In the genomic region with DNA sequence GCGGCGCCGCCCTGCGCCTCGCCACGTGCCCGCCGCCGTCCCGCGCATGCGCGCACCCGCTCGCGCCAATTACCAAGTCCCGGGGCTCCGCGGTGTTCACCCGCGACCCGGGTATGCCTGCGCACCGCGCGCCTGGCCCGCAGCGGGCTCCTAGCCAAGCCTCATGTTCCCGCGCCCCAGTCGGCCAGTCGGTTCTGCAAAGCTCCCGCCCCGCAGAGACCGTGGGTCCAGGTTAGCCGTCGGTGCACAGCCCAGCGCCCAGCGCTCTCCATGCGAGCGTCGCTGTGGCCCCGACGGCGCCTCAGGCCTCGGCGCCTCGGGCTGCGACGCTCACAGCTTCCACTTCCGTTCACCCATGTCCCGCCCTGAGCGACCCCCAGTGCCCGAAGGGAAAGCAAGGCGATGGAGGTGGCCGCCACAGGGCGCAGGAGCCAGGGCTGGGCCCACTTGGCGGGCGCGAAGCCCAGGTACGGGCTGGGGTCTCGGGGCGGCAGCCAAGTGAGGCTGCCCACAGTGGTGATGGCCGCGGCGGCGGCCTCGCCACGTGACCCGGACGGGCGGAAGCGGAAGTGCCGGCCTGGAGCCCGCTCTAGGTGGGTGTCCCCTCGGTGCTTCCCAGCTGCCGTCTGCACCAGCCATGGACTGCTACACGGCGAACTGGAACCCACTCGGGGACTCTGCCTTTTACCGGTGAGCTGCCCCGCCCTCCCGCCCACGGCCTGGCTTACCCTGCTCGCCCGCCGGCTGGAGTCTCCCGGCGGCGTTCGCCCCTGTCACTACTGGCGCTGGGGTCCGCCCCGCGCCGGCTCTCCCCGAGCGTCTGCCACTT, we compare ENCODE assay signal across 1 cellular context.
TF ChIP-seq lines count a peak whose summit lies in the region.

A gene with protein sequence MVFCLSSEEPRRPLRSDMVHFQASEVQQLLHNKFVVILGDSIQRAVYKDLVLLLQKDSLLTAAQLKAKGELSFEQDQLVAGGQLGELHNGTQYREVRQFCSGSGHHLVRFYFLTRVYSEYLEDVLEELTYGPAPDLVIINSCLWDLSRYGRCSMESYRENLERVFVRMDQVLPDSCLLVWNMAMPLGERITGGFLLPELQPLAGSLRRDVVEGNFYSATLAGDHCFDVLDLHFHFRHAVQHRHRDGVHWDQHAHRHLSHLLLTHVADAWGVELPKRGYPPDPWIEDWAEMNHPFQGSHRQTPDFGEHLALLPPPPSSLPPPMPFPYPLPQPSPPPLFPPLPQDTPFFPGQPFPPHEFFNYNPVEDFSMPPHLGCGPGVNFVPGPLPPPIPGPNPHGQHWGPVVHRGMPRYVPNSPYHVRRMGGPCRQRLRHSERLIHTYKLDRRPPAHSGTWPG (minus strand): TSS at position 518 of the 829 bp plus-strand sequence. CDS start 743 bp downstream, outside the sequence.
A gene (plus strand): TSS at position 608 of the 829 bp plus-strand sequence. CDS start 30 bp downstream, at position 638.

TF ChIP-seq in K562, 482 proteins besides CTCF, POLR2A, EP300 and RAD21 (continued from another document and continues in another):
- TF ChIP-seq, protein P1, sequence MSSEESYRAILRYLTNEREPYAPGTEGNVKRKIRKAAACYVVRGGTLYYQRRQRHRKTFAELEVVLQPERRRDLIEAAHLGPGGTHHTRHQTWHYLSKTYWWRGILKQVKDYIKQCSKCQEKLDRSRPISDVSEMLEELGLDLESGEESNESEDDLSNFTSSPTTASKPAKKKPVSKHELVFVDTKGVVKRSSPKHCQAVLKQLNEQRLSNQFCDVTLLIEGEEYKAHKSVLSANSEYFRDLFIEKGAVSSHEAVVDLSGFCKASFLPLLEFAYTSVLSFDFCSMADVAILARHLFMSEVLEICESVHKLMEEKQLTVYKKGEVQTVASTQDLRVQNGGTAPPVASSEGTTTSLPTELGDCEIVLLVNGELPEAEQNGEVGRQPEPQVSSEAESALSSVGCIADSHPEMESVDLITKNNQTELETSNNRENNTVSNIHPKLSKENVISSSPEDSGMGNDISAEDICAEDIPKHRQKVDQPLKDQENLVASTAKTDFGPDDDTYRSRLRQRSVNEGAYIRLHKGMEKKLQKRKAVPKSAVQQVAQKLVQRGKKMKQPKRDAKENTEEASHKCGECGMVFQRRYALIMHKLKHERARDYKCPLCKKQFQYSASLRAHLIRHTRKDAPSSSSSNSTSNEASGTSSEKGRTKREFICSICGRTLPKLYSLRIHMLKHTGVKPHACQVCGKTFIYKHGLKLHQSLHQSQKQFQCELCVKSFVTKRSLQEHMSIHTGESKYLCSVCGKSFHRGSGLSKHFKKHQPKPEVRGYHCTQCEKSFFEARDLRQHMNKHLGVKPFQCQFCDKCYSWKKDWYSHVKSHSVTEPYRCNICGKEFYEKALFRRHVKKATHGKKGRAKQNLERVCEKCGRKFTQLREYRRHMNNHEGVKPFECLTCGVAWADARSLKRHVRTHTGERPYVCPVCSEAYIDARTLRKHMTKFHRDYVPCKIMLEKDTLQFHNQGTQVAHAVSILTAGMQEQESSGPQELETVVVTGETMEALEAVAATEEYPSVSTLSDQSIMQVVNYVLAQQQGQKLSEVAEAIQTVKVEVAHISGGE (CRISPR knock-in tag; IDR thresholded peaks at IDR 0.05) = peak; percentile 66 to 97 (median 84); a peak in 5 of 6 replicates
- TF ChIP-seq ZNF785 (CRISPR knock-in tag; IDR thresholded peaks at IDR 0.05) (no peak), SIRT6 (IDR thresholded peaks at IDR 0.05; ENCODE audit: low read depth, low read length) (no peak), ERF (CRISPR knock-in tag; IDR thresholded peaks at IDR 0.05) (0 out of 2 replicates have a peak, but pooled peaks have one; percentile 73), HNRNPLL (IDR thresholded peaks at IDR 0.05; ENCODE audit: low read depth, low read length, poor library complexity, severe bottlenecking) (no peak), NRF1 (conservative IDR thresholded peaks at IDR 0.05 in 1 of 2, IDR thresholded peaks at IDR 0.05 in 1 of 2) (no peak), CHD2 (IDR thresholded peaks at IDR 0.05; ENCODE audit: low read depth, low read length) (no peak), MAZ (CRISPR knock-in tag; conservative IDR thresholded peaks at IDR 0.05 in 1 of 2, IDR thresholded peaks at IDR 0.05 in 1 of 2) (peak in 1 of 2 experiments; percentile 39; a peak in 2 of 4 replicates), ZNF174 (CRISPR knock-in tag; IDR thresholded peaks at IDR 0.05) (no peak), ZNF12 (CRISPR knock-in tag; IDR thresholded peaks at IDR 0.05) (no peak), HNRNPL (IDR thresholded peaks at IDR 0.05; ENCODE audit: low read depth, low read length) (no peak), HMGN3 (IDR thresholded peaks at IDR 0.05; ENCODE audit: borderline replicate concordance, extremely low read depth, insufficient read length, low read depth, low read length) (no peak), ZNF134 (CRISPR knock-in tag; conservative IDR thresholded peaks at IDR 0.05) (no peak), PHF21A (IDR thresholded peaks at IDR 0.05; ENCODE audit: borderline replicate concordance, low read depth) (no peak), RCOR1 (IDR thresholded peaks at IDR 0.05; ENCODE audit: borderline replicate concordance in 1 of 2, low read depth in 2 of 2, low read length in 2 of 2) (no peak), TAL1 (IDR thresholded peaks at IDR 0.05) (no peak), ZNF699 (CRISPR knock-in tag; IDR thresholded peaks at IDR 0.05; ENCODE audit: insufficient replicate concordance) (no peak), ZNF253 (CRISPR knock-in tag; conservative IDR thresholded peaks at IDR 0.05) (no peak), ZBTB1 (CRISPR knock-in tag; IDR thresholded peaks at IDR 0.05; ENCODE audit: borderline replicate concordance, low read depth) (peak; percentile 39; the same call in 1 of the 2 replicates), SAFB (IDR thresholded peaks at IDR 0.05; ENCODE audit: borderline replicate concordance, low read depth, low read length) (no peak)
- TF ChIP-seq, protein P2, sequence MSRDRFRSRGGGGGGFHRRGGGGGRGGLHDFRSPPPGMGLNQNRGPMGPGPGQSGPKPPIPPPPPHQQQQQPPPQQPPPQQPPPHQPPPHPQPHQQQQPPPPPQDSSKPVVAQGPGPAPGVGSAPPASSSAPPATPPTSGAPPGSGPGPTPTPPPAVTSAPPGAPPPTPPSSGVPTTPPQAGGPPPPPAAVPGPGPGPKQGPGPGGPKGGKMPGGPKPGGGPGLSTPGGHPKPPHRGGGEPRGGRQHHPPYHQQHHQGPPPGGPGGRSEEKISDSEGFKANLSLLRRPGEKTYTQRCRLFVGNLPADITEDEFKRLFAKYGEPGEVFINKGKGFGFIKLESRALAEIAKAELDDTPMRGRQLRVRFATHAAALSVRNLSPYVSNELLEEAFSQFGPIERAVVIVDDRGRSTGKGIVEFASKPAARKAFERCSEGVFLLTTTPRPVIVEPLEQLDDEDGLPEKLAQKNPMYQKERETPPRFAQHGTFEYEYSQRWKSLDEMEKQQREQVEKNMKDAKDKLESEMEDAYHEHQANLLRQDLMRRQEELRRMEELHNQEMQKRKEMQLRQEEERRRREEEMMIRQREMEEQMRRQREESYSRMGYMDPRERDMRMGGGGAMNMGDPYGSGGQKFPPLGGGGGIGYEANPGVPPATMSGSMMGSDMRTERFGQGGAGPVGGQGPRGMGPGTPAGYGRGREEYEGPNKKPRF (IDR thresholded peaks at IDR 0.05; ENCODE audit: low read depth, low read length) = no peak
- TF ChIP-seq, protein P3, sequence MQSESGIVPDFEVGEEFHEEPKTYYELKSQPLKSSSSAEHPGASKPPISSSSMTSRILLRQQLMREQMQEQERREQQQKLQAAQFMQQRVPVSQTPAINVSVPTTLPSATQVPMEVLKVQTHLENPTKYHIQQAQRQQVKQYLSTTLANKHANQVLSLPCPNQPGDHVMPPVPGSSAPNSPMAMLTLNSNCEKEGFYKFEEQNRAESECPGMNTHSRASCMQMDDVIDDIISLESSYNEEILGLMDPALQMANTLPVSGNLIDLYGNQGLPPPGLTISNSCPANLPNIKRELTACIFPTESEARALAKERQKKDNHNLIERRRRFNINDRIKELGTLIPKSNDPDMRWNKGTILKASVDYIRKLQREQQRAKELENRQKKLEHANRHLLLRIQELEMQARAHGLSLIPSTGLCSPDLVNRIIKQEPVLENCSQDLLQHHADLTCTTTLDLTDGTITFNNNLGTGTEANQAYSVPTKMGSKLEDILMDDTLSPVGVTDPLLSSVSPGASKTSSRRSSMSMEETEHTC (IDR thresholded peaks at IDR 0.05) = peak; percentile 72; the same call in 1 of the 2 replicates
- TF ChIP-seq, protein P4, sequence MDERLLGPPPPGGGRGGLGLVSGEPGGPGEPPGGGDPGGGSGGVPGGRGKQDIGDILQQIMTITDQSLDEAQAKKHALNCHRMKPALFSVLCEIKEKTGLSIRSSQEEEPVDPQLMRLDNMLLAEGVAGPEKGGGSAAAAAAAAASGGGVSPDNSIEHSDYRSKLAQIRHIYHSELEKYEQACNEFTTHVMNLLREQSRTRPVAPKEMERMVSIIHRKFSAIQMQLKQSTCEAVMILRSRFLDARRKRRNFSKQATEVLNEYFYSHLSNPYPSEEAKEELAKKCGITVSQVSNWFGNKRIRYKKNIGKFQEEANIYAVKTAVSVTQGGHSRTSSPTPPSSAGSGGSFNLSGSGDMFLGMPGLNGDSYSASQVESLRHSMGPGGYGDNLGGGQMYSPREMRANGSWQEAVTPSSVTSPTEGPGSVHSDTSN (CRISPR knock-in tag; IDR thresholded peaks at IDR 0.05; ENCODE audit: low read depth) = no peak
- TF ChIP-seq, protein P4 (tag; conservative IDR thresholded peaks at IDR 0.05; ENCODE audit: low read depth) = no peak
- TF ChIP-seq, protein P5, sequence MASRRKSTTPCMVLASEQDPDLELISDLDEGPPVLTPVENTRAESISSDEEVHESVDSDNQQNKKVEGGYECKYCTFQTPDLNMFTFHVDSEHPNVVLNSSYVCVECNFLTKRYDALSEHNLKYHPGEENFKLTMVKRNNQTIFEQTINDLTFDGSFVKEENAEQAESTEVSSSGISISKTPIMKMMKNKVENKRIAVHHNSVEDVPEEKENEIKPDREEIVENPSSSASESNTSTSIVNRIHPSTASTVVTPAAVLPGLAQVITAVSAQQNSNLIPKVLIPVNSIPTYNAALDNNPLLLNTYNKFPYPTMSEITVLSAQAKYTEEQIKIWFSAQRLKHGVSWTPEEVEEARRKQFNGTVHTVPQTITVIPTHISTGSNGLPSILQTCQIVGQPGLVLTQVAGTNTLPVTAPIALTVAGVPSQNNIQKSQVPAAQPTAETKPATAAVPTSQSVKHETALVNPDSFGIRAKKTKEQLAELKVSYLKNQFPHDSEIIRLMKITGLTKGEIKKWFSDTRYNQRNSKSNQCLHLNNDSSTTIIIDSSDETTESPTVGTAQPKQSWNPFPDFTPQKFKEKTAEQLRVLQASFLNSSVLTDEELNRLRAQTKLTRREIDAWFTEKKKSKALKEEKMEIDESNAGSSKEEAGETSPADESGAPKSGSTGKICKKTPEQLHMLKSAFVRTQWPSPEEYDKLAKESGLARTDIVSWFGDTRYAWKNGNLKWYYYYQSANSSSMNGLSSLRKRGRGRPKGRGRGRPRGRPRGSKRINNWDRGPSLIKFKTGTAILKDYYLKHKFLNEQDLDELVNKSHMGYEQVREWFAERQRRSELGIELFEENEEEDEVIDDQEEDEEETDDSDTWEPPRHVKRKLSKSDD (conservative IDR thresholded peaks at IDR 0.05; ENCODE audit: low read length) = 0 out of 2 replicates have a peak, but pooled peaks have one; percentile 45
- TF ChIP-seq, protein P6, sequence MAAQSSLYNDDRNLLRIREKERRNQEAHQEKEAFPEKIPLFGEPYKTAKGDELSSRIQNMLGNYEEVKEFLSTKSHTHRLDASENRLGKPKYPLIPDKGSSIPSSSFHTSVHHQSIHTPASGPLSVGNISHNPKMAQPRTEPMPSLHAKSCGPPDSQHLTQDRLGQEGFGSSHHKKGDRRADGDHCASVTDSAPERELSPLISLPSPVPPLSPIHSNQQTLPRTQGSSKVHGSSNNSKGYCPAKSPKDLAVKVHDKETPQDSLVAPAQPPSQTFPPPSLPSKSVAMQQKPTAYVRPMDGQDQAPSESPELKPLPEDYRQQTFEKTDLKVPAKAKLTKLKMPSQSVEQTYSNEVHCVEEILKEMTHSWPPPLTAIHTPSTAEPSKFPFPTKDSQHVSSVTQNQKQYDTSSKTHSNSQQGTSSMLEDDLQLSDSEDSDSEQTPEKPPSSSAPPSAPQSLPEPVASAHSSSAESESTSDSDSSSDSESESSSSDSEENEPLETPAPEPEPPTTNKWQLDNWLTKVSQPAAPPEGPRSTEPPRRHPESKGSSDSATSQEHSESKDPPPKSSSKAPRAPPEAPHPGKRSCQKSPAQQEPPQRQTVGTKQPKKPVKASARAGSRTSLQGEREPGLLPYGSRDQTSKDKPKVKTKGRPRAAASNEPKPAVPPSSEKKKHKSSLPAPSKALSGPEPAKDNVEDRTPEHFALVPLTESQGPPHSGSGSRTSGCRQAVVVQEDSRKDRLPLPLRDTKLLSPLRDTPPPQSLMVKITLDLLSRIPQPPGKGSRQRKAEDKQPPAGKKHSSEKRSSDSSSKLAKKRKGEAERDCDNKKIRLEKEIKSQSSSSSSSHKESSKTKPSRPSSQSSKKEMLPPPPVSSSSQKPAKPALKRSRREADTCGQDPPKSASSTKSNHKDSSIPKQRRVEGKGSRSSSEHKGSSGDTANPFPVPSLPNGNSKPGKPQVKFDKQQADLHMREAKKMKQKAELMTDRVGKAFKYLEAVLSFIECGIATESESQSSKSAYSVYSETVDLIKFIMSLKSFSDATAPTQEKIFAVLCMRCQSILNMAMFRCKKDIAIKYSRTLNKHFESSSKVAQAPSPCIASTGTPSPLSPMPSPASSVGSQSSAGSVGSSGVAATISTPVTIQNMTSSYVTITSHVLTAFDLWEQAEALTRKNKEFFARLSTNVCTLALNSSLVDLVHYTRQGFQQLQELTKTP (IDR thresholded peaks at IDR 0.05; ENCODE audit: low read depth in 1 of 2, partially characterized antibody in 2 of 2) = no peak
- TF ChIP-seq, protein P7, sequence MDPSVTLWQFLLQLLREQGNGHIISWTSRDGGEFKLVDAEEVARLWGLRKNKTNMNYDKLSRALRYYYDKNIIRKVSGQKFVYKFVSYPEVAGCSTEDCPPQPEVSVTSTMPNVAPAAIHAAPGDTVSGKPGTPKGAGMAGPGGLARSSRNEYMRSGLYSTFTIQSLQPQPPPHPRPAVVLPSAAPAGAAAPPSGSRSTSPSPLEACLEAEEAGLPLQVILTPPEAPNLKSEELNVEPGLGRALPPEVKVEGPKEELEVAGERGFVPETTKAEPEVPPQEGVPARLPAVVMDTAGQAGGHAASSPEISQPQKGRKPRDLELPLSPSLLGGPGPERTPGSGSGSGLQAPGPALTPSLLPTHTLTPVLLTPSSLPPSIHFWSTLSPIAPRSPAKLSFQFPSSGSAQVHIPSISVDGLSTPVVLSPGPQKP (CRISPR knock-in tag; IDR thresholded peaks at IDR 0.05) = no peak
